1 cellular context compared by ENCODE assay signal in the genomic region with DNA sequence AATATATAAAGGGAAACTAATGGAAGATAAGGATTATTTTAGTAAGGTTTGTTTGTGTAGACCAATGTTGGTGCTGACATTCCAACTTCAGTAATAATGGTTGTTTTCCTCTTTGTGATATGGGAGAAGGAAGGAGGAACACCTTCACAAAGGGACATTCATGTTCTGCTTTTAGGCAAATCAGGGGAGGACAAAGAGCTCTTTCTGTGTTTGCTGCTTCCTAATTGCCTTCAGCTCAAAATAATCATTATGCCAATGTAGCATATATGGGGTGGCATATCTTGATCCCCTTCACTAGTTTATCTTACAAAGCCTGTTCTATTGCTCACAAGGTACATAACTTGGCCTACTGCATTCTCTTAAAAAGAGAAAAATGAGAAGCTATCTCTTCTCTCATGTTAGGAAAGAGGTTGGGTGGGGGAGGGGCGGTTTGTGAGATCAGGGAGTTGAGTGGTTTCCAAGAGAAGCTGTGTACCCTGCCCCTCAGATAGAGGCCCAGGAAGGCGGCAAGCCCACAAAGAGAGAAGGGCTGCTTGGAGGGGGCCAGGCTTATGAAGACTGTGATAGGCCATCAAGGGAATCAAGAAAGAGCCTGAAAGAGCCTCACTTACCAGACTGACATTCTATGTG.
TF ChIP-seq lines count a peak whose summit lies in the region.

No MANE protein-coding gene starts in this region.

TF ChIP-seq in IMR-90, 13 proteins besides CTCF, POLR2A, EP300 and RAD21:
- TF ChIP-seq, protein P1, sequence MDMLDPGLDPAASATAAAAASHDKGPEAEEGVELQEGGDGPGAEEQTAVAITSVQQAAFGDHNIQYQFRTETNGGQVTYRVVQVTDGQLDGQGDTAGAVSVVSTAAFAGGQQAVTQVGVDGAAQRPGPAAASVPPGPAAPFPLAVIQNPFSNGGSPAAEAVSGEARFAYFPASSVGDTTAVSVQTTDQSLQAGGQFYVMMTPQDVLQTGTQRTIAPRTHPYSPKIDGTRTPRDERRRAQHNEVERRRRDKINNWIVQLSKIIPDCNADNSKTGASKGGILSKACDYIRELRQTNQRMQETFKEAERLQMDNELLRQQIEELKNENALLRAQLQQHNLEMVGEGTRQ (IDR thresholded peaks at IDR 0.05; ENCODE audit: low read depth, low read length), result no peak
- TF ChIP-seq MAZ (IDR thresholded peaks at IDR 0.05; ENCODE audit: borderline replicate concordance, low read depth, low read length), result no peak
- TF ChIP-seq FOS (IDR thresholded peaks at IDR 0.05; ENCODE audit: low read depth, low read length), result no peak
- no peak for TF ChIP-seq MAFK (IDR thresholded peaks at IDR 0.05; ENCODE audit: low read depth, low read length)
- no peak for TF ChIP-seq BHLHE40 (IDR thresholded peaks at IDR 0.05; ENCODE audit: low read depth, low read length)
- no peak for TF ChIP-seq RFX5 (IDR thresholded peaks at IDR 0.05; ENCODE audit: low read depth, low read length)
- no peak for TF ChIP-seq NFE2L2 (IDR thresholded peaks at IDR 0.05; ENCODE audit: low read depth, low read length)
- TF ChIP-seq, protein P2, sequence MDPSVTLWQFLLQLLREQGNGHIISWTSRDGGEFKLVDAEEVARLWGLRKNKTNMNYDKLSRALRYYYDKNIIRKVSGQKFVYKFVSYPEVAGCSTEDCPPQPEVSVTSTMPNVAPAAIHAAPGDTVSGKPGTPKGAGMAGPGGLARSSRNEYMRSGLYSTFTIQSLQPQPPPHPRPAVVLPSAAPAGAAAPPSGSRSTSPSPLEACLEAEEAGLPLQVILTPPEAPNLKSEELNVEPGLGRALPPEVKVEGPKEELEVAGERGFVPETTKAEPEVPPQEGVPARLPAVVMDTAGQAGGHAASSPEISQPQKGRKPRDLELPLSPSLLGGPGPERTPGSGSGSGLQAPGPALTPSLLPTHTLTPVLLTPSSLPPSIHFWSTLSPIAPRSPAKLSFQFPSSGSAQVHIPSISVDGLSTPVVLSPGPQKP (IDR thresholded peaks at IDR 0.05; ENCODE audit: borderline replicate concordance, low read depth, low read length), result no peak
- no peak for TF ChIP-seq MXI1 (IDR thresholded peaks at IDR 0.05; ENCODE audit: borderline replicate concordance, low read depth, low read length)
- TF ChIP-seq CHD1 (IDR thresholded peaks at IDR 0.05; ENCODE audit: low read depth, low read length), result no peak
- TF ChIP-seq SMC3 (IDR thresholded peaks at IDR 0.05; ENCODE audit: low read depth, low read length), result no peak
- no peak for TF ChIP-seq RCOR1 (IDR thresholded peaks at IDR 0.05; ENCODE audit: insufficient replicate concordance, low read length)
- TF ChIP-seq CEBPB (IDR thresholded peaks at IDR 0.05; ENCODE audit: low read depth, low read length), result no peak
